Comparison of ENCODE assay signal across 13 cellular contexts in the genomic region with DNA sequence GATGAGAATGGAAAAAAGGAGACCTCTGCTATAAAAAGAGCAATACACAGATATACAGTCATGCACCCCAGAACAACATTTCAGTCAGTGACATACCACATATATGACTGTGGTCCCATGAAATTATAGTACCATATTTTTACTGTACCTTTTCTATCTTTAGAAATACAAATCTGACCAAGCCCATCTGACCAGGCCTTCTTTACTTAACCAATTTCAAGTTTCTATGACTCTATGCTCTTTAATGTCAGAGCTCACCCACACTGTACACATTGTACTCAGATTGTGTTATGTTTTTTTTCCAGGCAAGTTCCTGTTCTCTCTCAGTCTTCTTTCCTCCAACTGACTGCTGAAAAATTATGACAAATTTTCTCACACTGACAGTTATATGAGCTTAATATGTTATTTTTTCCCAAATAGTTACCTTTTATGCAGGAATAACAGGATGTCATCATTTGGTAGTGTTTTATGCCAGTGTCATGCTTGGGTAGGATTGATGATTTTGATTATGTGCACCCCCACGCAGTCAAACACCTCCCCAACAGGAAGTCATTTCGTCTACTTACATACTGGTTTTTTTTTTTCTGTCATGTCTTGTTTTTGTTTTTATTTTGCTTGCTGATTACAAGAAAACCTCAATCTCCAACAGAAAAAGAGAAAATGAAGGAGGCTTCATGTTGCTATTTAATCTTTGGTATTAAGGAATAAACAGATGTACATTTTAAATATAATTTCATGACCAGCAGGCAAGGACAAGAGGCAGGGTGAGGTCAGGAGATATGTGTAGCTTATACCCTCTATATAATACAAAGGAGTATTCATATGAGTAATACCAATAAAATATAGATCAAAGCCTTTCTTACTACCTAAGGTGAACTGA. TPM values are rescaled to one million over a fixed set of nuclear protein-coding genes. Genes with fewer than 3 reads are reported as not detected.
DNase-seq lines count a peak whose midpoint lies in the region; ATAC-seq, FAIRE-seq and TF ChIP-seq lines count a peak whose summit lies in the region.
"Had no signal": no experiment of that assay in that cellular context is flagged by ENCODE, and none has a peak within 500 bp of the region (broad histone marks: within the 10 kb centered on the region; RNA-seq: fewer than 3 reads in every experiment).

No MANE protein-coding gene starts in this region.

- H3K9me3 ChIP-seq in K562 (replicated peaks; ENCODE audit: control insufficient read depth, insufficient read depth, low read depth, low read length) (no peaks in the 10 kb centered on the region), vagina (no peaks in the 10 kb centered on the region)
- H3K9me3 ChIP-seq: thoracic aorta had no signal

- no peak for TF ChIP-seq RAD21 in K562 (CRISPR knock-in tag; conservative IDR thresholded peaks at IDR 0.05 in 1 of 2, IDR thresholded peaks at IDR 0.05 in 1 of 2)

- no peaks in the 10 kb centered on the region for H3K9me1 ChIP-seq in K562 (ENCODE audit: control insufficient read depth, insufficient read depth, low read length)

- CTCF ChIA-PET in activated CD4-positive, alpha-beta T cell treated with anti-CD3 and anti-CD28 coated beads, Interleukin-2, amount 10 ng/mL, durations not matched to agents 7 days and 5 days (lab: Charles Lee), result interaction anchor here (1.1 kb wide), 1 partner anchor 187 kb away, joined by 3 read pairs; no protein-coding TSS in a partner anchor
- CTCF ChIA-PET in K562 (lab: Yijun Ruan, JAX; ENCODE audit: low intra/inter-chr PET ratio) (no interaction called here), HEK293T (lab: Yijun Ruan, JAX) (interaction anchor here (0.7 kb wide), 1 partner anchor 46 kb away, joined by 3 read pairs; no protein-coding TSS in a partner anchor)

- H3K27ac ChIP-seq in K562 (ENCODE audit: extremely low read depth, low read depth, low read length) (no peak overlapping the region), vagina (no peak overlapping the region)
- H3K27ac ChIP-seq: thoracic aorta had no signal

- no peak overlapping the region for H3K9ac ChIP-seq in K562 (ENCODE audit: insufficient read depth in 1 of 2, low read depth in 2 of 2, low read length in 2 of 2)

- H3K27ac Mint-ChIP-seq in activated CD4-positive, alpha-beta T cell treated with anti-CD3 and anti-CD28 coated beads, Interleukin-2, amount 10 ng/mL, durations not matched to agents 7 days and 5 days, result peak overlapping the region; percentile 81
- H3K27ac Mint-ChIP-seq in stimulated activated naive B cell treated with anti-CD40 and anti-IgM and Interleukin-4, amounts not matched to agents 10 μg/mL and 1 μg/mL and 100 μg/mL, for 72 hours, result peak overlapping the region; percentile 43

- TF ChIP-seq EP300 in K562 (IDR thresholded peaks at IDR 0.05; ENCODE audit: low read length), result no peak

- in situ Hi-C loops in K562 (cut with MboI), result no loop called here

- H3K4me1 Mint-ChIP-seq in activated CD4-positive, alpha-beta T cell treated with anti-CD3 and anti-CD28 coated beads, Interleukin-2, amount 10 ng/mL, durations not matched to agents 7 days and 5 days, result peaks cover 27% of the 10 kb centered on the region
- peaks cover 10 to 17% of the 10 kb centered on the region in 2 donors for H3K4me1 Mint-ChIP-seq in stimulated activated naive B cell treated with anti-CD40 and anti-IgM and Interleukin-4, amounts not matched to agents 10 μg/mL and 1 μg/mL and 100 μg/mL, for 72 hours

- H3K79me2 ChIP-seq in K562 (ENCODE audit: control insufficient read depth, insufficient read depth, low read length), result no peaks in the 10 kb centered on the region

- no peak for FAIRE-seq in K562 (lab: Jason Lieb, UNC)

- H3K27me3 Mint-ChIP-seq in activated CD4-positive, alpha-beta T cell treated with anti-CD3 and anti-CD28 coated beads, Interleukin-2, amount 10 ng/mL, durations not matched to agents 7 days and 5 days, result no peaks in the 10 kb centered on the region
- no peaks in the 10 kb centered on the region for H3K27me3 Mint-ChIP-seq in stimulated activated naive B cell treated with anti-CD40 and anti-IgM and Interleukin-4, amounts not matched to agents 10 μg/mL and 1 μg/mL and 100 μg/mL, for 72 hours

- 0% methylated on average over 2 of the region's 2 CpGs for WGBS in K562 (ENCODE audit: insufficient coverage, low coverage, missing lambda C conversion rate)

- no peak for DNase-seq in activated CD4-positive, alpha-beta T cell treated with anti-CD3 and anti-CD28 coated beads, Interleukin-2, amount 10 ng/mL, durations not matched to agents 7 days and 5 days
- no peak for DNase-seq in activated CD4-positive, alpha-beta T cell treated with anti-CD3 and anti-CD28 coated beads for 1 hour
- DNase-seq in K562 (ENCODE audit: extremely low read depth in 1 of 4, low spot score in 3 of 4) (no peak), HEK293T (ENCODE audit: extremely low spot score) (no peak), vagina (ENCODE audit: extremely low spot score in 2 of 2) (no peak), RPMI8226 (no peak)
- no peak for DNase-seq in stimulated activated naive B cell treated with anti-CD40 and anti-IgM and Interleukin-4, amounts not matched to agents 10 μg/mL and 1 μg/mL and 100 μg/mL, for 72 hours
- DNase-seq: ACHN; activated effector memory CD4-positive, alpha-beta T cell treated with Interleukin-2 at 50 U/mL for 16 hours; Right ventricle myocardium superior had no signal

- H3K36me3 Mint-ChIP-seq in activated CD4-positive, alpha-beta T cell treated with anti-CD3 and anti-CD28 coated beads, Interleukin-2, amount 10 ng/mL, durations not matched to agents 7 days and 5 days (ENCODE audit: low read depth), result peaks cover 11% of the 10 kb centered on the region
- H3K36me3 Mint-ChIP-seq in stimulated activated naive B cell treated with anti-CD40 and anti-IgM and Interleukin-4, amounts not matched to agents 10 μg/mL and 1 μg/mL and 100 μg/mL, for 72 hours, result peaks cover 0 to 2% of the 10 kb centered on the region in 2 donors

- H3K9me3 Mint-ChIP-seq in activated CD4-positive, alpha-beta T cell treated with anti-CD3 and anti-CD28 coated beads, Interleukin-2, amount 10 ng/mL, durations not matched to agents 7 days and 5 days, result peaks cover 10% of the 10 kb centered on the region
- no peaks in the 10 kb centered on the region for H3K9me3 Mint-ChIP-seq in stimulated activated naive B cell treated with anti-CD40 and anti-IgM and Interleukin-4, amounts not matched to agents 10 μg/mL and 1 μg/mL and 100 μg/mL, for 72 hours

- H2AFZ ChIP-seq in K562 (ENCODE audit: low read depth, low read length), result peak overlapping the region; percentile 68

- no peak overlapping the region for H3K4me2 ChIP-seq in K562 (ENCODE audit: insufficient read depth, low read length)

- intact Hi-C loops in K562 (cut with micrococcal nuclease) (no loop called here), vagina (cut with DNase I) (no loop called here)

- H4K20me1 ChIP-seq in K562 (replicated peaks; ENCODE audit: control insufficient read depth, insufficient read depth, low read length), result no peaks in the 10 kb centered on the region

- H3K4me3 ChIP-seq in K562 (no peak overlapping the region), vagina (no peak overlapping the region)
- H3K4me3 ChIP-seq: lung, thoracic aorta had no signal

- peak; percentile 71 for ATAC-seq in HG03103 (IDR thresholded peaks at IDR 0.05; ENCODE audit: low read depth, unreplicated experiment)
- ATAC-seq in K562, result no peak
- peak; percentile 94 to 96 for ATAC-seq in stimulated activated naive B cell treated with anti-CD40 and anti-IgM and Interleukin-4, amounts not matched to agents 10 μg/mL and 1 μg/mL and 100 μg/mL, for 72 hours (replicated peaks)

- TF ChIP-seq POLR2A in K562 (conservative IDR thresholded peaks at IDR 0.05) (no peak), vagina (IDR thresholded peaks at IDR 0.05) (no peak)

- POLR2A ChIA-PET in activated CD4-positive, alpha-beta T cell treated with anti-CD3 and anti-CD28 coated beads, Interleukin-2, amount 10 ng/mL, durations not matched to agents 7 days and 5 days (lab: Charles Lee), result no interaction called here
- POLR2A ChIA-PET in K562 (lab: Yijun Ruan, JAX), result interaction anchor here (1.2 kb wide), 1 partner anchor 8 kb away, joined by 3 read pairs; the partner anchor contains the start of gene CBLB
- POLR2A ChIA-PET in HEK293T (lab: Yijun Ruan, JAX), result no interaction called here

- no peaks in the 10 kb centered on the region for H3K27me3 ChIP-seq in K562 (ENCODE audit: control insufficient read depth in 2 of 2, insufficient read depth in 2 of 2, low read length in 2 of 2)
- no peaks in the 10 kb centered on the region for H3K27me3 ChIP-seq in vagina

- no peak overlapping the region for H3K4me3 Mint-ChIP-seq in activated CD4-positive, alpha-beta T cell treated with anti-CD3 and anti-CD28 coated beads, Interleukin-2, amount 10 ng/mL, durations not matched to agents 7 days and 5 days
- H3K4me3 Mint-ChIP-seq in stimulated activated naive B cell treated with anti-CD40 and anti-IgM and Interleukin-4, amounts not matched to agents 10 μg/mL and 1 μg/mL and 100 μg/mL, for 72 hours, result peak overlapping the region; percentile 41

- BruUV-seq in K562 (replicated peaks; lab: Mats Ljungman, UMichigan), result no TSS peak

- no peaks in the 10 kb centered on the region; a peak in 1 of 5 replicates for H3K4me1 ChIP-seq in K562 (replicated peaks in 1 of 2; ENCODE audit: control insufficient read depth in 2 of 2, insufficient read depth in 2 of 2, low read length in 2 of 2)
- H3K4me1 ChIP-seq in vagina, result no peaks in the 10 kb centered on the region

- H3K36me3 ChIP-seq in K562 (ENCODE audit: control insufficient read depth, insufficient read depth, low read length), result no peaks in the 10 kb centered on the region
- no peaks in the 10 kb centered on the region for H3K36me3 ChIP-seq in vagina
- H3K36me3 ChIP-seq: thoracic aorta had no signal

- TF ChIP-seq CTCF in K562 (IDR thresholded peaks at IDR 0.05 in 2 of 3, conservative IDR thresholded peaks at IDR 0.05 in 1 of 3; ENCODE audit: insufficient read depth in 2 of 3, low read depth in 1 of 3, low read length in 3 of 3) (no peak), vagina (IDR thresholded peaks at IDR 0.05) (no peak)

RNA-seq across cellular contexts. Expression of gene CBLB, which starts 8.2 kb away (rescaled TPM):
- 100 to 1,000 TPM; 115 to 148 TPM for total RNA-seq in activated CD4-positive, alpha-beta T cell treated with anti-CD3 and anti-CD28 coated beads, Interleukin-2, amount 10 ng/mL, durations not matched to agents 7 days and 5 days
- total RNA-seq in K562 (2011; cell fraction: chromatin; rRNA removed; ENCODE audit: low replicate concordance), result 35.1 and 68.8 TPM in 2 replicates
- 9.7 and 10.2 TPM in 2 replicates for total RNA-seq in K562 (2011; cell fraction: nucleolus; rRNA removed)
- total RNA-seq in K562 (2011; cell fraction: nucleoplasm; rRNA removed), result 17.9 and 22.7 TPM in 2 replicates
- total RNA-seq in K562 (2014; rRNA removed), result 5.2 and 5.4 TPM in 2 replicates
- 6.3 and 6.7 TPM in 2 replicates for total RNA-seq in K562 (2014; rRNA removed; fragmentation: Illumina TruSeq; extraction: Trizol)
- 4.4 and 5.3 TPM in 2 replicates for total RNA-seq in K562 (2015; rRNA removed; fragmentation: Illumina TruSeq; extraction: Trizol)
- 6.4 TPM in 2 replicates for total RNA-seq in K562 (2021)
- polyA plus RNA-seq in K562 (2011; rRNA removed), result 8.1 and 10.5 TPM in 2 replicates
- polyA plus RNA-seq in K562 (2011; cell fraction: cytosol; rRNA removed), result 4.4 and 7.2 TPM in 2 replicates
- polyA plus RNA-seq in K562 (2011; cell fraction: nucleus; rRNA removed), result 8.3 and 11.3 TPM in 2 replicates
- polyA plus RNA-seq in K562 (2012), result 3.2 and 4.9 TPM in 2 replicates
- 5.9 TPM in 2 replicates for polyA plus RNA-seq in K562 (2014; fragmentation: Illumina TruSeq; extraction: Trizol)
- polyA plus RNA-seq in K562 (2014; fragmentation: Nextera tagmentation; extraction: Ambion mirVana), result 1 to 10 TPM; 1.8 to 2.2 TPM
- polyA plus RNA-seq in K562 (2014; rRNA removed), result 2.7 and 3.3 TPM in 2 replicates
- polyA minus RNA-seq in K562 (2011; rRNA and poly(A)+ RNA removed), result 23.2 and 34.6 TPM in 2 replicates
- polyA minus RNA-seq in K562 (2011; cell fraction: cytosol; rRNA and poly(A)+ RNA removed), result 3.8 and 6.5 TPM in 2 replicates
- polyA minus RNA-seq in K562 (2011; cell fraction: nucleus; rRNA and poly(A)+ RNA removed), result 23.8 and 42.1 TPM in 2 replicates
- 58.4 TPM for total RNA-seq in vagina
